ENCODE assay signal across 30 cellular contexts in genomic region chr2:106127776-106128268, GRCh38.
DNase-seq lines count a peak whose midpoint lies in the region; ATAC-seq and TF ChIP-seq lines count a peak whose summit lies in the region.
"Had no signal": no experiment of that assay in that cellular context is flagged by ENCODE, and none has a peak within 500 bp of the region (broad histone marks: within the 10 kb centered on the region; RNA-seq: fewer than 3 reads in every experiment).

No MANE protein-coding gene starts in this region.

- H3K9me3 ChIP-seq in CD4-positive, alpha-beta memory T cell (ENCODE audit: control insufficient read depth in 1 of 2, low read length in 2 of 2), result no peaks in the 10 kb centered on the region
- H3K9me3 ChIP-seq in effector memory CD4-positive, alpha-beta T cell (ENCODE audit: control insufficient read depth, low read length), result no peaks in the 10 kb centered on the region
- H3K9me3 ChIP-seq: gastrocnemius medialis, lower lobe of right lung, ovary, tibial nerve had no signal

- intact Hi-C loops in CD4-positive, alpha-beta memory T cell (cut with micrococcal nuclease), result no loop called here

- POLR2A ChIA-PET in CD4-positive, alpha-beta memory T cell (lab: Charles Lee; ENCODE audit: partially characterized antibody), result interaction anchor here (1.6 kb wide), 1 partner anchor 32 kb away, joined by 6 read pairs; no protein-coding TSS in a partner anchor
- POLR2A ChIA-PET in activated naive CD8-positive, alpha-beta T cell treated with anti-CD3 and anti-CD28 coated beads, Interleukin-2, amount 10 ng/mL, durations not matched to agents 7 days and 5 days (lab: Charles Lee), result no interaction called here

- peaks cover 48% of the 10 kb centered on the region for H3K36me3 ChIP-seq in CD4-positive, alpha-beta memory T cell (ENCODE audit: insufficient read depth, low read length)
- H3K36me3 ChIP-seq in effector memory CD4-positive, alpha-beta T cell (ENCODE audit: control insufficient read depth, insufficient read depth, low read length), result peaks cover 52% of the 10 kb centered on the region
- H3K36me3 ChIP-seq: brain microvascular endothelial cell, ovary had no signal

- TF ChIP-seq CTCF in progenitor cell of endocrine pancreas (IDR thresholded peaks at IDR 0.05; ENCODE audit: unreplicated experiment), result no peak

- no peak overlapping the region for H3K27ac ChIP-seq in CD4-positive, alpha-beta memory T cell (ENCODE audit: low read depth, low read length)
- H3K27ac ChIP-seq in effector memory CD4-positive, alpha-beta T cell (ENCODE audit: insufficient read depth, low read length, poor library complexity, severe bottlenecking), result no peak overlapping the region
- H3K27ac ChIP-seq: brain microvascular endothelial cell, gastrocnemius medialis, lower lobe of right lung, ovary, tibial nerve, VCaP had no signal

- H3K4me1 Mint-ChIP-seq in activated T-cell treated with anti-CD3 and anti-CD28 coated beads, Interleukin-2, amount 50 U/mL, for 72 hours (ENCODE audit: low read depth), result peaks cover 37% of the 10 kb centered on the region
- peaks cover 22% of the 10 kb centered on the region for H3K4me1 Mint-ChIP-seq in activated T-cell treated with anti-CD3 and anti-CD28 coated beads, Interleukin-2, amount 50 U/mL, for 4 hours (ENCODE audit: low read depth)
- peaks cover 2 to 34% (median 15%) of the 10 kb centered on the region in 4 donors for H3K4me1 Mint-ChIP-seq in CD4-positive, alpha-beta memory T cell
- peaks cover 10% of the 10 kb centered on the region for H3K4me1 Mint-ChIP-seq in activated naive CD8-positive, alpha-beta T cell treated with anti-CD3 and anti-CD28 coated beads, Interleukin-2, amount 10 ng/mL, durations not matched to agents 7 days and 5 days
- H3K4me1 Mint-ChIP-seq in progenitor cell of endocrine pancreas (ENCODE audit: low read depth), result peaks cover 18% of the 10 kb centered on the region
- H3K4me1 Mint-ChIP-seq: neural crest cell had no signal

- peaks cover 6% of the 10 kb centered on the region for H3K4me1 ChIP-seq in CD4-positive, alpha-beta memory T cell (ENCODE audit: insufficient read depth, low read length)
- H3K4me1 ChIP-seq in effector memory CD4-positive, alpha-beta T cell (ENCODE audit: control insufficient read depth, insufficient read depth, low read length, poor library complexity, severe bottlenecking), result no peaks in the 10 kb centered on the region
- H3K4me1 ChIP-seq: lower lobe of right lung had no signal

- no peaks in the 10 kb centered on the region for H3K9me3 Mint-ChIP-seq in activated T-cell treated with anti-CD3 and anti-CD28 coated beads, Interleukin-2, amount 50 U/mL, for 72 hours
- no peaks in the 10 kb centered on the region for H3K9me3 Mint-ChIP-seq in activated T-cell treated with anti-CD3 and anti-CD28 coated beads, Interleukin-2, amount 50 U/mL, for 4 hours
- H3K9me3 Mint-ChIP-seq in CD4-positive, alpha-beta memory T cell, result no peaks in the 10 kb centered on the region
- no peaks in the 10 kb centered on the region for H3K9me3 Mint-ChIP-seq in activated naive CD8-positive, alpha-beta T cell treated with anti-CD3 and anti-CD28 coated beads, Interleukin-2, amount 10 ng/mL, durations not matched to agents 7 days and 5 days
- peaks cover 4% of the 10 kb centered on the region for H3K9me3 Mint-ChIP-seq in progenitor cell of endocrine pancreas (ENCODE audit: low read depth)
- H3K9me3 Mint-ChIP-seq: H9, neural crest cell had no signal

- peak overlapping the region; percentile 43 for H3K27ac Mint-ChIP-seq in activated T-cell treated with anti-CD3 and anti-CD28 coated beads, Interleukin-2, amount 50 U/mL, for 72 hours
- H3K27ac Mint-ChIP-seq in CD4-positive, alpha-beta memory T cell, result peak overlapping the region; percentile 58 to 89 (median 75)
- H3K27ac Mint-ChIP-seq in activated naive CD8-positive, alpha-beta T cell treated with anti-CD3 and anti-CD28 coated beads, Interleukin-2, amount 10 ng/mL, durations not matched to agents 7 days and 5 days, result peak overlapping the region; percentile 13
- H3K27ac Mint-ChIP-seq in progenitor cell of endocrine pancreas, result peak overlapping the region; percentile 5

- H3K27me3 ChIP-seq in CD4-positive, alpha-beta memory T cell (ENCODE audit: insufficient read depth, low read length), result no peaks in the 10 kb centered on the region
- no peaks in the 10 kb centered on the region for H3K27me3 ChIP-seq in effector memory CD4-positive, alpha-beta T cell (replicated peaks; ENCODE audit: control insufficient read depth, insufficient read depth, low read length, poor library complexity, severe bottlenecking)
- H3K27me3 ChIP-seq: brain microvascular endothelial cell, gastrocnemius medialis, ovary, tibial nerve had no signal

- no peak for DNase-seq in activated T-cell treated with anti-CD3 and anti-CD28 coated beads, Interleukin-2, amount 50 U/mL, for 72 hours
- no peak for DNase-seq in activated T-cell treated with anti-CD3 and anti-CD28 coated beads, Interleukin-2, amount 50 U/mL, for 4 hours
- no peak for DNase-seq in CD4-positive, alpha-beta memory T cell
- no peak for DNase-seq in activated naive CD8-positive, alpha-beta T cell treated with anti-CD3 and anti-CD28 coated beads, Interleukin-2, amount 10 ng/mL, durations not matched to agents 7 days and 5 days
- no peak for DNase-seq in progenitor cell of endocrine pancreas (ENCODE audit: low spot score, unreplicated experiment)
- DNase-seq in AML-193 (lab: John Stamatoyannopoulos, UW), result no peak
- DNase-seq in glomerular visceral epithelial cell (ENCODE audit: extremely low spot score), result no peak
- no peak for DNase-seq in effector memory CD4-positive, alpha-beta T cell
- DNase-seq: activated CD4-positive, alpha-beta T cell treated with anti-CD3 and anti-CD28 coated beads for 4 hours; activated effector memory CD4-positive, alpha-beta T cell treated with Interleukin-2 at 50 U/mL for 16 hours; amniotic stem cell; brain microvascular endothelial cell; DMS79; gastrocnemius medialis; H9; KBM-7; lower lobe of right lung; NCI-H1092; NCI-H1694; NCI-H446 treated with DMSO at 0.1 percent for 48 hours; NCI-H82; ovary; retina; SHP77 treated with DMSO at 0.1 percent for 48 hours; stimulated activated CD8-positive, alpha-beta memory T cell treated with anti-CD3 and anti-CD28 coated beads, Interleukin-4, amount 100 ng/mL, for 48 hours; T1000 had no signal

- CTCF ChIA-PET in CD4-positive, alpha-beta memory T cell (lab: Charles Lee; ENCODE audit: partially characterized antibody), result interaction anchor here (0.7 kb wide), 1 partner anchor 32 kb away, joined by 3 read pairs; no protein-coding TSS in a partner anchor

- H3K4me3 ChIP-seq in CD4-positive, alpha-beta memory T cell (ENCODE audit: low read length in 2 of 2), result no peak overlapping the region
- no peak overlapping the region for H3K4me3 ChIP-seq in effector memory CD4-positive, alpha-beta T cell (ENCODE audit: insufficient read depth, low read depth, low read length, poor library complexity, severe bottlenecking)
- H3K4me3 ChIP-seq: gastrocnemius medialis, lower lobe of right lung, ovary, smooth muscle cell, tibial nerve had no signal

- H3K27me3 Mint-ChIP-seq in activated T-cell treated with anti-CD3 and anti-CD28 coated beads, Interleukin-2, amount 50 U/mL, for 72 hours (ENCODE audit: low read depth), result no peaks in the 10 kb centered on the region
- H3K27me3 Mint-ChIP-seq in activated T-cell treated with anti-CD3 and anti-CD28 coated beads, Interleukin-2, amount 50 U/mL, for 4 hours (ENCODE audit: low read depth), result no peaks in the 10 kb centered on the region
- no peaks in the 10 kb centered on the region for H3K27me3 Mint-ChIP-seq in CD4-positive, alpha-beta memory T cell
- H3K27me3 Mint-ChIP-seq in activated naive CD8-positive, alpha-beta T cell treated with anti-CD3 and anti-CD28 coated beads, Interleukin-2, amount 10 ng/mL, durations not matched to agents 7 days and 5 days, result no peaks in the 10 kb centered on the region
- H3K27me3 Mint-ChIP-seq in progenitor cell of endocrine pancreas, result no peaks in the 10 kb centered on the region

- peaks cover 0 to 16% of the 10 kb centered on the region in 2 donors for H3K36me3 Mint-ChIP-seq in activated T-cell treated with anti-CD3 and anti-CD28 coated beads, Interleukin-2, amount 50 U/mL, for 72 hours (ENCODE audit: insufficient read depth in 2 of 2)
- H3K36me3 Mint-ChIP-seq in activated T-cell treated with anti-CD3 and anti-CD28 coated beads, Interleukin-2, amount 50 U/mL, for 4 hours (ENCODE audit: insufficient read depth), result peaks cover 39% of the 10 kb centered on the region
- H3K36me3 Mint-ChIP-seq in CD4-positive, alpha-beta memory T cell, result peaks cover 42 to 73% of the 10 kb centered on the region in 2 donors
- peaks cover 37% of the 10 kb centered on the region for H3K36me3 Mint-ChIP-seq in activated naive CD8-positive, alpha-beta T cell treated with anti-CD3 and anti-CD28 coated beads, Interleukin-2, amount 10 ng/mL, durations not matched to agents 7 days and 5 days
- H3K36me3 Mint-ChIP-seq in progenitor cell of endocrine pancreas (ENCODE audit: insufficient read depth), result peaks cover 22% of the 10 kb centered on the region

- no peak overlapping the region for H3K4me3 Mint-ChIP-seq in activated T-cell treated with anti-CD3 and anti-CD28 coated beads, Interleukin-2, amount 50 U/mL, for 72 hours
- no peak overlapping the region for H3K4me3 Mint-ChIP-seq in activated T-cell treated with anti-CD3 and anti-CD28 coated beads, Interleukin-2, amount 50 U/mL, for 4 hours
- peak overlapping the region in 1 of 8 donors; percentile 14 for H3K4me3 Mint-ChIP-seq in CD4-positive, alpha-beta memory T cell
- no peak overlapping the region for H3K4me3 Mint-ChIP-seq in activated naive CD8-positive, alpha-beta T cell treated with anti-CD3 and anti-CD28 coated beads, Interleukin-2, amount 10 ng/mL, durations not matched to agents 7 days and 5 days
- H3K4me3 Mint-ChIP-seq in progenitor cell of endocrine pancreas (ENCODE audit: low read depth), result no peak overlapping the region
- H3K4me3 Mint-ChIP-seq: H9, neural crest cell had no signal

- ATAC-seq in activated T-cell treated with anti-CD3 and anti-CD28 coated beads, Interleukin-2, amount 50 U/mL, for 72 hours (replicated peaks in 1 of 2), result peak in 1 of 2 donors; percentile 9
- ATAC-seq in activated T-cell treated with anti-CD3 and anti-CD28 coated beads, Interleukin-2, amount 50 U/mL, for 4 hours, result no peak
- no peak for ATAC-seq in activated naive CD8-positive, alpha-beta T cell treated with anti-CD3 and anti-CD28 coated beads, Interleukin-2, amount 10 ng/mL, durations not matched to agents 7 days and 5 days (ENCODE audit: low read depth)
- ATAC-seq: lower lobe of right lung had no signal

Comparison
In these comparisons a context has a peak if more than half of its experiments do, and no peak if none do; other contexts are left out.
1. H3K27ac Mint-ChIP-seq: peak in every context shown above with its lines; median percentile 75 in CD4-positive, alpha-beta memory T cell; 43 in activated T-cell treated with anti-CD3 and anti-CD28 coated beads, Interleukin-2, amount 50 U/mL, for 72 hours; 13 in activated naive CD8-positive, alpha-beta T cell treated with anti-CD3 and anti-CD28 coated beads, Interleukin-2, amount 10 ng/mL, durations not matched to agents 7 days and 5 days; 5 in progenitor cell of endocrine pancreas.